Comparison of ENCODE assay signal across 1 cellular context in genomic region chr12:28331130-28331529, GRCh38.
TF ChIP-seq lines count a peak whose summit lies in the region.

No MANE protein-coding gene starts in this region.

TF ChIP-seq in GM23338, 12 proteins besides CTCF, POLR2A, EP300 and RAD21 (continued from another document):
- no peak for TF ChIP-seq ZNF462 (CRISPR knock-in tag; IDR thresholded peaks at IDR 0.05)
- no peak for TF ChIP-seq NANOG (IDR thresholded peaks at IDR 0.05; ENCODE audit: borderline replicate concordance)
- no peak for TF ChIP-seq JUNB (IDR thresholded peaks at IDR 0.05; ENCODE audit: unreplicated experiment)
- TF ChIP-seq POLR2AphosphoS5 (IDR thresholded peaks at IDR 0.05; ENCODE audit: low read depth): no peak
- TF ChIP-seq CREB1 (CRISPR knock-in tag; IDR thresholded peaks at IDR 0.05; ENCODE audit: low read depth): no peak
- no peak for TF ChIP-seq REST (IDR thresholded peaks at IDR 0.05; ENCODE audit: unreplicated experiment)
- no peak for TF ChIP-seq STAT1 (IDR thresholded peaks at IDR 0.05; ENCODE audit: unreplicated experiment)
- no peak for TF ChIP-seq ETS1 (IDR thresholded peaks at IDR 0.05)
- no peak for TF ChIP-seq EZH2phosphoT487 (IDR thresholded peaks at IDR 0.05; ENCODE audit: unreplicated experiment)
- TF ChIP-seq ZNF331 (CRISPR knock-in tag; IDR thresholded peaks at IDR 0.05; ENCODE audit: low read depth): no peak
- no peak for TF ChIP-seq EZH2 (IDR thresholded peaks at IDR 0.05; ENCODE audit: low read depth, unreplicated experiment)
TF ChIP-seq in GM23338: peak in this region for 0.
